ENCODE assay signal across 18 cellular contexts in the genomic region with DNA sequence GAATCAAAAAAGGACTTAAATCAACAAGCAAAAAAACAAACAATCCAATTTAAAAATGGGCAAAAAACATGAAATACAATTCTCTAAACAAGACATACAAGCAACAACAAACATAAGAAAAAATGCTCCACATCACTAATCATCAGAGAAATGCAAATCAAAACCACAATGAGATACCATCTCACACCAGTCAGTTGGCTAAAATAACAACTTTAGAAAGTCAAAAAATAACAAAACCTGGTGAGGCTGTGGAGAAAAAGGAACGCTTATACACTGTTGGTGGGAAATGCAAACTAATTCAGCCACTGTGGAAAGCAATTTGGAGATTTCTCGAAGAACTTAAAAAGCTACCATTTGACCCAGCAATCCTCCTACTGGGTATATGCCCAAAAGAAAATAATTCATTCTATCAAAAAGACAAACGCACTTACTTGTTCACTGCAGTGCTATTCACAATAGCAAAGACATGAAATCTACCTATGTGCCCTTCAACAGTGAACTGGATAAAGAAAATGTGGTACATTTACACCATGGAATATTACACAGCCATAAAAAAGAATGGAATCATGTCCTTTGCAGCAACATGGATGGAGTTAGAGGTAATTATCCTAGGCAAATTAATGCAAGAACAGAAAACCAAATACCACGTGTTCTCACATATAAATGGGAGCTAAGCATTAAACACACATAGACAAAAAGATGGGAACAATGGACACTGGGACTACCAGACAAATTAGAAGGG.
A peak's percentile ranks its signal among the peaks of the same experiment; 100 is the strongest.
DNase-seq lines count a peak whose midpoint lies in the region; ATAC-seq lines count a peak whose summit lies in the region.
"Had no signal": no experiment of that assay in that cellular context is flagged by ENCODE, and none has a peak within 500 bp of the region (broad histone marks: within the 10 kb centered on the region; RNA-seq: fewer than 3 reads in every experiment).

No MANE protein-coding gene starts in this region.

- peak; percentile 2 for DNase-seq in EL
- peak; percentile 23 for DNase-seq in NAMALWA (ENCODE audit: low spot score)
- peak; percentile 15 for DNase-seq in kidney glomerular epithelial cell (lab: John Stamatoyannopoulos, UW)
- DNase-seq in NCI-H1417 treated with DMSO at 0.1 percent for 48 hours (lab: John Stamatoyannopoulos, UW) = no peak
- no peak for DNase-seq in 8988T
- DNase-seq: C1 segment of cervical spinal cord; CD8-positive, alpha-beta memory T cell; DMS79; H9; KG1; NCI-H1436; NCI-H2029; NCI-H69; NK-92 treated with Interleukin-12 subunit alpha and Interleukin-12 subunit beta, amount 100 ng/mL, for 24 hours; Right ventricle myocardium superior had no signal

- ATAC-seq in GM19463 (IDR thresholded peaks at IDR 0.05; ENCODE audit: unreplicated experiment) (peak; percentile 41), HG03045 (IDR thresholded peaks at IDR 0.05; ENCODE audit: unreplicated experiment) (no peak), GM19455 (IDR thresholded peaks at IDR 0.05; ENCODE audit: unreplicated experiment) (no peak)

Comparison
In these comparisons a context has a peak if more than half of its experiments do, and no peak if none do; other contexts are left out.
1. DNase-seq: peak in EL (single experiment), NAMALWA (single experiment) and kidney glomerular epithelial cell (single experiment); none in NCI-H1417 treated with DMSO at 0.1 percent for 48 hours (single experiment) and 8988T (single experiment).